ENCODE assay signal across 13 cellular contexts in the genomic region with DNA sequence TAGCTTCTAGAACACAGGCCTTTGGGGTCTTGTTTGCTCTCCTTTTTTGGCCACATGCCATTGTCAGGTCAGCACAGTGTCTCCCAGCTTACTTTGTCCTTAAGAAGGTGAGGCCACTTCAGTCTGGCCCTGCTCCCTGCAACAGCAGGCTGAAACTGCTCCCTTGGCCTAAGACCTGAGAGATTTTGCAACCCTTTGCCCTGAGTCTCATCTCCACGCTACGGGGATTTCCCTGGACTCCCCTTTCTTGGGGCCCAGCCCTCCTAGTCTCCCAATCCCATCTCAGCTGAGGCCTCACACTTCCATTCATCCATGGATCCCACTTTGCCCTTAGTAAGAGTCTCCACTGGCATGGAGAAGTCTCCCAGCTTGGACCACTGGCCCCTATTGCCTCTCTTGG. TPM values are rescaled to one million over a fixed set of nuclear protein-coding genes. Genes with fewer than 3 reads are reported as not detected.
A peak's percentile ranks its signal among the peaks of the same experiment; 100 is the strongest.
DNase-seq lines count a peak whose midpoint lies in the region; ATAC-seq and TF ChIP-seq lines count a peak whose summit lies in the region.
"Had no signal": no experiment of that assay in that cellular context is flagged by ENCODE, and none has a peak within 500 bp of the region (broad histone marks: within the 10 kb centered on the region; RNA-seq: fewer than 3 reads in every experiment).

No MANE protein-coding gene starts in this region.

- H3K4me1 ChIP-seq in H9 (ENCODE audit: insufficient read depth, low read length): no peaks in the 10 kb centered on the region; the same call in 1 of the 2 replicates
- H3K4me1 ChIP-seq in esophagus muscularis mucosa: peaks cover 2 to 22% (median 21%) of the 10 kb centered on the region in 4 donors
- peaks cover 24% of the 10 kb centered on the region for H3K4me1 ChIP-seq in stomach smooth muscle (ENCODE audit: control insufficient read depth, insufficient read depth, low read length)
- H3K4me1 ChIP-seq in OCI-LY7 (ENCODE audit: insufficient read depth, low read length, poor library complexity, severe bottlenecking): no peaks in the 10 kb centered on the region

- no peak overlapping the region for H2AK5ac ChIP-seq in H9 (ENCODE audit: insufficient read length, low read length)

- WGBS in H9 (ENCODE audit: extremely low coverage, insufficient read length, low lambda C conversion rate): no CpG with 5 or more reads among the region's 2 CpGs
- 81% methylated on average over 2 of the region's 2 CpGs for WGBS in esophagus muscularis mucosa

- H3K9me2 ChIP-seq in OCI-LY7 (ENCODE audit: insufficient read depth, low read length): no peaks in the 10 kb centered on the region

- no peak overlapping the region for H2BK12ac ChIP-seq in H9 (ENCODE audit: insufficient read length, low read depth, low read length)

- H3K23ac ChIP-seq in H9 (ENCODE audit: insufficient read length, low read depth, low read length): no peak overlapping the region

- H3K9ac ChIP-seq in H9 (ENCODE audit: extremely low read depth, insufficient read length, low read length): no peak overlapping the region
- peak overlapping the region in 1 of 2 donors; percentile 47 for H3K9ac ChIP-seq in stomach smooth muscle (ENCODE audit: low read length in 2 of 2)
- H3K9ac ChIP-seq: BLaER1 treated with 17β-estradiol and CSF1 and Interleukin-3, amounts not matched to agents 10 nM and 100 nM had no signal

- H2BK5ac ChIP-seq in H9 (ENCODE audit: insufficient read length, low read length): no peak overlapping the region

- H3K56ac ChIP-seq in H9 (ENCODE audit: insufficient read length, low read depth, low read length): peak overlapping the region; percentile 87

- H3K23me2 ChIP-seq in H9 (ENCODE audit: insufficient read length, low read depth, low read length, poor library complexity, severe bottlenecking): peaks cover 5% of the 10 kb centered on the region

- 0 out of 7 replicates have a peak overlapping the region, but pooled peaks of 1 of the 3 experiments have one; percentile 28 for H3K27ac Mint-ChIP-seq in H9
- H3K27ac Mint-ChIP-seq: CD4-positive, CD25-positive, alpha-beta regulatory T cell had no signal

- H3K14ac ChIP-seq in H9 (ENCODE audit: insufficient read depth, low read length): no peak overlapping the region

- no peak overlapping the region for H3K18ac ChIP-seq in H9 (ENCODE audit: insufficient read length, low read depth, low read length)

- H3K4ac ChIP-seq in H9 (ENCODE audit: low read depth, low read length): no peak overlapping the region

- peaks cover 8 to 24% of the 10 kb centered on the region in 2 experiments for H3K4me1 Mint-ChIP-seq in H9

- no peak overlapping the region for H3K4me2 ChIP-seq in H9 (ENCODE audit: insufficient read depth, insufficient read length, low read length)
- no peak overlapping the region for H3K4me2 ChIP-seq in OCI-LY7 (ENCODE audit: low read length)
- H3K4me2 ChIP-seq: BLaER1 treated with 17β-estradiol and CSF1 and Interleukin-3, amounts not matched to agents 10 nM and 100 nM had no signal

- H2AFZ ChIP-seq in H9 (ENCODE audit: low read length): no peak overlapping the region
- H2AFZ ChIP-seq in OCI-LY7 (ENCODE audit: low read length): no peak overlapping the region

- H3K27me3 ChIP-seq in H9 (ENCODE audit: insufficient read depth, low read length) (no peaks in the 10 kb centered on the region), esophagus muscularis mucosa (no peaks in the 10 kb centered on the region), stomach smooth muscle (ENCODE audit: control insufficient read depth in 1 of 2, insufficient read depth in 2 of 2, low read length in 2 of 2) (peaks cover 0 to 34% of the 10 kb centered on the region in 2 donors)

- no peak overlapping the region for H3T11ph ChIP-seq in H9 (ENCODE audit: low read length)

- intact Hi-C loops in esophagus muscularis mucosa (cut with DNase I) (no loop called here), OCI-LY7 (cut with micrococcal nuclease; ENCODE audit: unreplicated experiment) (no loop called here)

- H4K20me1 ChIP-seq in H9 (ENCODE audit: control insufficient read depth, insufficient read depth, insufficient read length) (peaks cover 2% of the 10 kb centered on the region), OCI-LY7 (ENCODE audit: insufficient read depth, low read length) (no peaks in the 10 kb centered on the region)

- no peak overlapping the region for H3K4me3 Mint-ChIP-seq in H9
- H3K4me3 Mint-ChIP-seq: CD4-positive, CD25-positive, alpha-beta regulatory T cell had no signal

- TF ChIP-seq CTCF in H9 (conservative IDR thresholded peaks at IDR 0.05): no peak
- no peak for TF ChIP-seq CTCF in esophagus muscularis mucosa (IDR thresholded peaks at IDR 0.05)
- TF ChIP-seq CTCF in omental fat pad (IDR thresholded peaks at IDR 0.05): no peak
- TF ChIP-seq CTCF in OCI-LY7 (conservative IDR thresholded peaks at IDR 0.05; ENCODE audit: low read length): no peak

- TF ChIP-seq EP300 in esophagus muscularis mucosa (IDR thresholded peaks at IDR 0.05): no peak

- H3K79me1 ChIP-seq in H9 (ENCODE audit: insufficient read depth, low read depth, low read length, poor library complexity, severe bottlenecking): no peaks in the 10 kb centered on the region

- ATAC-seq in omental fat pad (ENCODE audit: low FRiP score) (peak; percentile 70), GM21526 (IDR thresholded peaks at IDR 0.05; ENCODE audit: low FRiP score, unreplicated experiment) (no peak)
- ATAC-seq: HepG2 had no signal

- peaks cover 18% of the 10 kb centered on the region for H3K9me3 ChIP-seq in H9 (ENCODE audit: control insufficient read depth, low read depth, low read length)
- no peaks in the 10 kb centered on the region for H3K9me3 ChIP-seq in esophagus muscularis mucosa
- no peaks in the 10 kb centered on the region for H3K9me3 ChIP-seq in stomach smooth muscle (ENCODE audit: control insufficient read depth in 2 of 2, low read length in 2 of 2)
- no peaks in the 10 kb centered on the region for H3K9me3 ChIP-seq in OCI-LY7 (ENCODE audit: low read length)

- DNase-seq in H9 (no peak), esophagus muscularis mucosa (ENCODE audit: extremely low spot score) (peak; percentile 34), omental fat pad (ENCODE audit: low spot score) (no peak), OCI-LY7 (ENCODE audit: low spot score) (no peak), HCEC 1CT (no peak)
- DNase-seq: ACHN; CD4-positive, CD25-positive, alpha-beta regulatory T cell; GF-D8 had no signal

- no peak overlapping the region for H3K4me3 ChIP-seq in esophagus muscularis mucosa
- H3K4me3 ChIP-seq in stomach smooth muscle (ENCODE audit: low read length in 2 of 2): no peak overlapping the region
- no peak overlapping the region for H3K4me3 ChIP-seq in OCI-LY7 (ENCODE audit: low read depth, low read length, poor library complexity, severe bottlenecking)
- H3K4me3 ChIP-seq: BLaER1 treated with 17β-estradiol and CSF1 and Interleukin-3, amounts not matched to agents 10 nM and 100 nM had no signal

- no peak for TF ChIP-seq POLR2A in esophagus muscularis mucosa (IDR thresholded peaks at IDR 0.05; ENCODE audit: low read depth)

- H2BK15ac ChIP-seq in H9 (ENCODE audit: low read depth, low read length): no peak overlapping the region

- H4K8ac ChIP-seq in H9 (replicated peaks; ENCODE audit: insufficient read length, low read depth, low read length): no peak overlapping the region

- POLR2A ChIA-PET in OCI-LY7 (lab: Charles Lee): no interaction called here

- CTCF ChIA-PET in OCI-LY7 (lab: Charles Lee; ENCODE audit: unreplicated experiment): no interaction called here

- no peak overlapping the region for H4K5ac ChIP-seq in H9 (ENCODE audit: insufficient read length, low read depth, low read length)

- no peak overlapping the region for H2BK120ac ChIP-seq in H9 (ENCODE audit: low read depth, low read length, poor library complexity, severe bottlenecking)

- H4K91ac ChIP-seq in H9 (ENCODE audit: insufficient read length, low read depth, low read length): no peak overlapping the region

- BruUV-seq in OCI-LY7 (replicated peaks; lab: Mats Ljungman, UMichigan): no TSS peak

- peaks cover 54 to 74% of the 10 kb centered on the region in 2 experiments for H3K9me3 Mint-ChIP-seq in H9

- peaks cover 0 to 6% (median 5%) of the 10 kb centered on the region in 3 experiments; a peak in 2 of 7 replicates for H3K36me3 Mint-ChIP-seq in H9 (ENCODE audit: insufficient read depth in 1 of 3, low read depth in 3 of 3)
- H3K36me3 Mint-ChIP-seq: CD4-positive, CD25-positive, alpha-beta regulatory T cell had no signal

- peaks cover 32% of the 10 kb centered on the region for H3K27me3 Mint-ChIP-seq in H9 (ENCODE audit: low read depth)

- H3K79me2 ChIP-seq in H9 (ENCODE audit: insufficient read depth, low read length) (no peaks in the 10 kb centered on the region), OCI-LY7 (ENCODE audit: insufficient read depth, low read depth, low read length) (no peaks in the 10 kb centered on the region)

- H2BK20ac ChIP-seq in H9 (ENCODE audit: low read depth, low read length, poor library complexity, severe bottlenecking): no peak overlapping the region

- H3K36me3 ChIP-seq in esophagus muscularis mucosa (no peaks in the 10 kb centered on the region), stomach smooth muscle (ENCODE audit: control insufficient read depth in 2 of 2, insufficient read depth in 2 of 2, low read length in 2 of 2) (no peaks in the 10 kb centered on the region), OCI-LY7 (ENCODE audit: insufficient read depth, low read length) (no peaks in the 10 kb centered on the region)
- H3K36me3 ChIP-seq: BLaER1 treated with 17β-estradiol and CSF1 and Interleukin-3, amounts not matched to agents 10 nM and 100 nM had no signal

- H3K27ac ChIP-seq in H9 (ENCODE audit: insufficient read length, low read depth, low read length): no peak overlapping the region
- H3K27ac ChIP-seq in esophagus muscularis mucosa (replicated peaks in 1 of 4): peak overlapping the region; percentile 38 to 62 (median 54)
- peak overlapping the region; percentile 66 for H3K27ac ChIP-seq in stomach smooth muscle (ENCODE audit: low read length)
- H3K27ac ChIP-seq in OCI-LY7 (ENCODE audit: low read depth, low read length, poor library complexity, severe bottlenecking): no peak overlapping the region
- H3K27ac ChIP-seq: BLaER1 treated with 17β-estradiol and CSF1 and Interleukin-3, amounts not matched to agents 10 nM and 100 nM had no signal

RNA-seq across cellular contexts. Expression of gene CITED1, which starts 8.5 kb away (rescaled TPM):
- total RNA-seq in H9 (2021): 1.1 and 1.8 TPM in 2 replicates
- total RNA-seq in esophagus muscularis mucosa: 1 to 10 TPM in 2 of 4 donors, under 1 TPM in 2; 0.45 to 1.8 (median 1.2) TPM
- total RNA-seq in omental fat pad: 1 to 10 TPM in 2 of 4 donors, under 1 TPM in 1, not detected in 1; 0.60 to 5.0 (median 4.7) TPM
- total RNA-seq in OCI-LY7 (2014; rRNA removed; shearing (Covaris generic)): 1.0 TPM in 1 of 2 replicates, not detected in the other
- total RNA-seq in OCI-LY7 (2022): 0.49 TPM in 1 of 2 replicates, not detected in the other
- total RNA-seq: HepG2, HT1080 had no signal

RNA-seq across cellular contexts. Expression of gene RPS4X, which starts 37.2 kb away (rescaled TPM):
- total RNA-seq in H9 (2021) (1,588 and 1,597 TPM in 2 replicates), esophagus muscularis mucosa (1,000 to 10,000 TPM in 1 of 4 donors, 100 to 1,000 TPM in 3; 716 to 1,056 (median 798) TPM), omental fat pad (1,000 to 10,000 TPM in 2 of 4 donors, 100 to 1,000 TPM in 2; 603 to 1,148 (median 884) TPM), OCI-LY7 (2022) (1,024 and 1,064 TPM in 2 replicates)
- 1,046 and 1,157 TPM in 2 replicates for total RNA-seq in OCI-LY7 (2014; rRNA removed; shearing (Covaris generic))

Comparison
In these comparisons a context has a peak if more than half of its experiments do, and no peak if none do; other contexts are left out.
1. H3K27ac ChIP-seq: peak in esophagus muscularis mucosa (4 of 4) and stomach smooth muscle (single experiment); none in H9 (single experiment) and OCI-LY7 (single experiment).